24 cellular contexts compared by ENCODE assay signal in genomic region chr3:194257916-194258668, GRCh38.
DNase-seq lines count a peak whose midpoint lies in the region; ATAC-seq, FAIRE-seq and TF ChIP-seq lines count a peak whose summit lies in the region.
"Had no signal": no experiment of that assay in that cellular context is flagged by ENCODE, and none has a peak within 500 bp of the region (broad histone marks: within the 10 kb centered on the region; RNA-seq: fewer than 3 reads in every experiment).

No MANE protein-coding gene starts in this region.

- no peaks in the 10 kb centered on the region for H3K79me1 ChIP-seq in H1 (ENCODE audit: low read depth, low read length)

- H3K18ac ChIP-seq in H1 (ENCODE audit: extremely low read depth, low read length), result no peak overlapping the region

- no peaks in the 10 kb centered on the region for H3K23me2 ChIP-seq in H1 (ENCODE audit: low read depth, low read length)

- 83% methylated on average over 1 of the region's 1 CpG; no CpG with 5 or more reads in 1 of the 2 experiments for WGBS in H1 (ENCODE audit: extremely low coverage in 1 of 2, insufficient coverage in 1 of 2, insufficient read length in 1 of 2, insufficient replicate concordance in 2 of 2, low coverage in 1 of 2, low lambda C conversion rate in 2 of 2, missing lambda C conversion rate in 1 of 2), 2 experiments

- no peak overlapping the region for H3K56ac ChIP-seq in H1 (replicated peaks; ENCODE audit: insufficient read length, low read depth, low read length)

- H3K9me3 ChIP-seq in HCT116 (ENCODE audit: control insufficient read depth in 1 of 2, insufficient read depth in 1 of 2, low read depth in 1 of 2, low read length in 2 of 2) (peaks cover 0 to 8% of the 10 kb centered on the region in 2 experiments; a peak in 1 of 4 replicates), H1 (ENCODE audit: insufficient read depth in 2 of 2, low read depth in 1 of 2, low read length in 1 of 2) (peaks cover 3 to 7% of the 10 kb centered on the region in 2 experiments; a peak in 1 of 4 replicates), A673 (ENCODE audit: low read depth, low read length, poor library complexity, severe bottlenecking) (peaks cover 5% of the 10 kb centered on the region)
- H3K9me3 ChIP-seq: Caco-2, SJSA1 had no signal

- H3K9ac ChIP-seq in HCT116 (ENCODE audit: low read length) (no peak overlapping the region), H1 (replicated peaks in 1 of 4; ENCODE audit: extremely low read depth in 1 of 4, low read depth in 3 of 4, low read length in 3 of 4) (no peak overlapping the region)
- H3K9ac ChIP-seq: BLaER1 had no signal

- no peak overlapping the region for H3K27ac ChIP-seq in HCT116 (ENCODE audit: low read depth, low read length)
- no peak overlapping the region for H3K27ac ChIP-seq in H1 (ENCODE audit: low read depth, low read length)
- H3K27ac ChIP-seq in A673 (ENCODE audit: low read depth, low read length, poor library complexity, severe bottlenecking), result no peak overlapping the region
- H3K27ac ChIP-seq: BLaER1, SJSA1 had no signal

- no peak overlapping the region for H4K91ac ChIP-seq in H1 (replicated peaks; ENCODE audit: insufficient read length, low read length)

- intact Hi-C loops in HCT116 (cut with micrococcal nuclease) (no loop called here), A673 (cut with micrococcal nuclease; ENCODE audit: unreplicated experiment) (no loop called here)

- no peak overlapping the region for H2AFZ ChIP-seq in HCT116 (ENCODE audit: low read depth, low read length, poor library complexity, severe bottlenecking)
- no peak overlapping the region for H2AFZ ChIP-seq in H1 (ENCODE audit: low read length)

- H2BK120ac ChIP-seq in H1 (replicated peaks; ENCODE audit: low read depth, low read length), result no peak overlapping the region

- RAD21 ChIA-PET in HCT116 (lab: Charles Lee; ENCODE audit: low non-redundant PET in 1 of 2, low total read pairs in 2 of 2, uncharacterized antibody in 2 of 2, unreplicated experiment in 2 of 2), result no interaction called here

- H2BK12ac ChIP-seq in H1 (ENCODE audit: low read depth, low read length), result no peak overlapping the region

- TF ChIP-seq POLR2A in HCT116 (IDR thresholded peaks at IDR 0.05; ENCODE audit: borderline replicate concordance, extremely low read depth, insufficient read depth, insufficient read length) (no peak), H1 (IDR thresholded peaks at IDR 0.05; ENCODE audit: control extremely low read depth in 1 of 2, low read depth in 2 of 2, low read length in 2 of 2) (no peak)

- no peak overlapping the region for H2AK5ac ChIP-seq in H1 (ENCODE audit: low read depth, low read length)

- H3K27me3 ChIP-seq in HCT116 (ENCODE audit: insufficient read depth, low read length), result no peaks in the 10 kb centered on the region
- no peaks in the 10 kb centered on the region for H3K27me3 ChIP-seq in H1 (replicated peaks in 1 of 4; ENCODE audit: control insufficient read depth in 3 of 4, extremely low read depth in 1 of 4, insufficient read depth in 3 of 4, low read length in 3 of 4)
- H3K27me3 ChIP-seq in A673 (replicated peaks; ENCODE audit: insufficient read depth, low read depth, low read length, poor library complexity), result no peaks in the 10 kb centered on the region
- H3K27me3 ChIP-seq: BLaER1, SJSA1 had no signal

- ATAC-seq in activated CD8-positive, alpha-beta memory T cell treated with anti-CD3 and anti-CD28 coated beads, Interleukin-2, amount 10 ng/mL, durations not matched to agents 7 days and 5 days, result no peak
- no peak for ATAC-seq in HCT116
- ATAC-seq: GM12878 had no signal

- POLR2A ChIA-PET in HCT116 (lab: Charles Lee), result no interaction called here
- POLR2A ChIA-PET in H1 (lab: Charles Lee; ENCODE audit: partially characterized antibody), result no interaction called here
- POLR2A ChIA-PET in A673 (lab: Charles Lee; ENCODE audit: low non-redundant PET), result no interaction called here

- TF ChIP-seq CTCF in HCT116 (IDR thresholded peaks at IDR 0.05 in 2 of 3, conservative IDR thresholded peaks at IDR 0.05 in 1 of 3; ENCODE audit: borderline replicate concordance in 1 of 3, insufficient read depth in 1 of 3, low read depth in 2 of 3, low read length in 2 of 3) (no peak), H1 (IDR thresholded peaks at IDR 0.05; ENCODE audit: control extremely low read depth in 1 of 3, insufficient read depth in 1 of 3, low read depth in 1 of 3, low read length in 3 of 3) (no peak), A673 (conservative IDR thresholded peaks at IDR 0.05; ENCODE audit: low read depth, low read length) (no peak)

- no peak for TF ChIP-seq EP300 in H1 (IDR thresholded peaks at IDR 0.05; ENCODE audit: borderline replicate concordance in 1 of 2, low read depth in 2 of 2, low read length in 2 of 2)

- H2BK20ac ChIP-seq in H1 (ENCODE audit: low read length), result no peak overlapping the region

- peaks cover 2% of the 10 kb centered on the region for H3K9me3 Mint-ChIP-seq in activated CD8-positive, alpha-beta memory T cell treated with anti-CD3 and anti-CD28 coated beads, Interleukin-2, amount 10 ng/mL, durations not matched to agents 7 days and 5 days (ENCODE audit: low read depth)

- H4K8ac ChIP-seq in H1 (ENCODE audit: extremely low read depth, insufficient read depth, low read length), result no peak overlapping the region

- H3K4ac ChIP-seq in H1 (replicated peaks; ENCODE audit: insufficient read length, low read depth, low read length), result no peak overlapping the region

- H2BK15ac ChIP-seq in H1 (ENCODE audit: low read length), result no peak overlapping the region

- H3K36me3 ChIP-seq in HCT116 (ENCODE audit: control insufficient read depth in 1 of 2, insufficient read depth in 2 of 2, low read length in 2 of 2), result no peaks in the 10 kb centered on the region
- H3K36me3 ChIP-seq in H1 (ENCODE audit: control insufficient read depth in 2 of 4, insufficient read depth in 4 of 4, low read length in 3 of 4), result no peaks in the 10 kb centered on the region
- no peaks in the 10 kb centered on the region for H3K36me3 ChIP-seq in A673 (ENCODE audit: insufficient read depth, low read length, poor library complexity, severe bottlenecking)
- H3K36me3 ChIP-seq: BLaER1, SJSA1 had no signal

- peaks cover 10% of the 10 kb centered on the region for H3K27me3 Mint-ChIP-seq in activated CD8-positive, alpha-beta memory T cell treated with anti-CD3 and anti-CD28 coated beads, Interleukin-2, amount 10 ng/mL, durations not matched to agents 7 days and 5 days
- H3K27me3 Mint-ChIP-seq: CD4-positive, alpha-beta memory T cell had no signal

- H3K4me1 Mint-ChIP-seq in activated CD8-positive, alpha-beta memory T cell treated with anti-CD3 and anti-CD28 coated beads, Interleukin-2, amount 10 ng/mL, durations not matched to agents 7 days and 5 days, result peaks cover 19% of the 10 kb centered on the region

- no peak for FAIRE-seq in H1 (lab: Jason Lieb, UNC)
- FAIRE-seq: GM12878, HTR-8/SVneo had no signal

- no peaks in the 10 kb centered on the region for H4K20me1 ChIP-seq in HCT116 (ENCODE audit: insufficient read depth)
- H4K20me1 ChIP-seq in H1 (replicated peaks in 1 of 2; ENCODE audit: control insufficient read depth in 1 of 2, insufficient read depth in 2 of 2, low read length in 2 of 2), result no peaks in the 10 kb centered on the region
- H4K20me1 ChIP-seq: BLaER1 had no signal

- BruUV-seq in HCT116 (replicated peaks; lab: Mats Ljungman, UMichigan) (no TSS peak), A673 (replicated peaks; lab: Mats Ljungman, UMichigan) (no TSS peak)

- H3K79me2 ChIP-seq in HCT116 (ENCODE audit: insufficient read depth, low read length), result no peaks in the 10 kb centered on the region
- no peaks in the 10 kb centered on the region for H3K79me2 ChIP-seq in H1 (ENCODE audit: control insufficient read depth in 1 of 2, insufficient read depth in 2 of 2, low read length in 2 of 2)

- no peak overlapping the region for H3K14ac ChIP-seq in H1 (ENCODE audit: insufficient read length)

- CTCF ChIA-PET in activated CD8-positive, alpha-beta memory T cell treated with anti-CD3 and anti-CD28 coated beads, Interleukin-2, amount 10 ng/mL, durations not matched to agents 7 days and 5 days (lab: Charles Lee), result interaction anchor here (0.9 to 1.3 kb wide), 4 partner anchors 9 to 65 kb away, joined by 3 read pairs; no protein-coding TSS in a partner anchor
- CTCF ChIA-PET in HCT116 (lab: Charles Lee) (no interaction called here), H1 (lab: Charles Lee; ENCODE audit: partially characterized antibody) (interaction anchor here (0.6 to 3.2 kb wide), 10 partner anchors 8 to 149 kb away, joined by 3 to 13 read pairs (median 4); no protein-coding TSS in a partner anchor), A673 (lab: Charles Lee) (no interaction called here)

- H3K23ac ChIP-seq in H1 (ENCODE audit: insufficient read length), result no peak overlapping the region

- H3K27ac Mint-ChIP-seq in activated CD8-positive, alpha-beta memory T cell treated with anti-CD3 and anti-CD28 coated beads, Interleukin-2, amount 10 ng/mL, durations not matched to agents 7 days and 5 days, result no peak overlapping the region
- H3K27ac Mint-ChIP-seq: CD4-positive, alpha-beta memory T cell had no signal

- peaks cover 1% of the 10 kb centered on the region for H3K36me3 Mint-ChIP-seq in activated CD8-positive, alpha-beta memory T cell treated with anti-CD3 and anti-CD28 coated beads, Interleukin-2, amount 10 ng/mL, durations not matched to agents 7 days and 5 days
- H3K36me3 Mint-ChIP-seq: CD4-positive, alpha-beta memory T cell had no signal

- H3K4me3 Mint-ChIP-seq in activated CD8-positive, alpha-beta memory T cell treated with anti-CD3 and anti-CD28 coated beads, Interleukin-2, amount 10 ng/mL, durations not matched to agents 7 days and 5 days, result no peak overlapping the region
- H3K4me3 Mint-ChIP-seq: CD4-positive, alpha-beta memory T cell had no signal

- no peak overlapping the region for H4K5ac ChIP-seq in H1 (ENCODE audit: insufficient read length, low read depth, low read length)

- no peak overlapping the region for H2BK5ac ChIP-seq in H1 (ENCODE audit: low read depth, low read length)

- DNase-seq in activated CD8-positive, alpha-beta memory T cell treated with anti-CD3 and anti-CD28 coated beads for 24 hours, result peak; percentile 32
- DNase-seq in activated CD8-positive, alpha-beta memory T cell treated with anti-CD3 and anti-CD28 coated beads, Interleukin-2, amount 10 ng/mL, durations not matched to agents 7 days and 5 days, result no peak
- DNase-seq in HCT116 (ENCODE audit: low read depth, low spot score) (no peak), H1 (ENCODE audit: low read depth in 1 of 2, low spot score in 2 of 2) (no peak), NCI-H82 treated with DMSO at 0.1 percent for 48 hours (lab: John Stamatoyannopoulos, UW; ENCODE audit: unreplicated experiment) (no peak), COLO668 (lab: John Stamatoyannopoulos, UW; ENCODE audit: unreplicated experiment) (no peak), A673 (ENCODE audit: low spot score) (no peak)
- peak; percentile 14 for DNase-seq in stimulated activated CD8-positive, alpha-beta memory T cell treated with anti-CD3 and anti-CD28 coated beads, Interleukin-4, amount 100 ng/mL, for 48 hours
- DNase-seq: Caco-2; CD4-positive, alpha-beta memory T cell; EL; GDM1; GOT3; MV-4-11; NCI-H1105; NCI-H1436 treated with DMSO at 0.1 percent for 48 hours; NCI-H187 treated with DMSO at 0.1 percent for 48 hours; NCI-H2107; Right ventricle myocardium superior; RPMI8226 had no signal

- TF ChIP-seq RAD21 in HCT116 (IDR thresholded peaks at IDR 0.05; ENCODE audit: low read depth) (no peak), H1 (IDR thresholded peaks at IDR 0.05 in 1 of 2, conservative IDR thresholded peaks at IDR 0.05 in 1 of 2; ENCODE audit: low read depth in 2 of 2, low read length in 2 of 2) (no peak)

- no peaks in the 10 kb centered on the region for H3K9me2 ChIP-seq in HCT116 (ENCODE audit: insufficient read depth)

- H3K4me2 ChIP-seq in HCT116 (ENCODE audit: low read length) (no peak overlapping the region), H1 (ENCODE audit: insufficient read depth in 1 of 2, low read depth in 2 of 2, low read length in 2 of 2) (no peak overlapping the region)
- H3K4me2 ChIP-seq: BLaER1 had no signal

- peaks cover 4 to 13% of the 10 kb centered on the region in 2 experiments for H3K4me1 ChIP-seq in HCT116 (ENCODE audit: control insufficient read depth in 1 of 2, insufficient read depth in 2 of 2, low read length in 2 of 2)
- H3K4me1 ChIP-seq in H1 (replicated peaks in 1 of 4; ENCODE audit: control insufficient read depth in 3 of 4, insufficient read depth in 4 of 4, low read length in 3 of 4), result peaks cover 0 to 2% (median 0%) of the 10 kb centered on the region in 4 experiments; a peak in 1 of 7 replicates
- peaks cover 4% of the 10 kb centered on the region for H3K4me1 ChIP-seq in A673 (ENCODE audit: insufficient read depth, low read length, poor library complexity, severe bottlenecking)
- H3K4me1 ChIP-seq: Caco-2, SJSA1 had no signal

- H3K4me3 ChIP-seq in HCT116 (replicated peaks in 1 of 2; ENCODE audit: low read depth in 1 of 2, low read length in 2 of 2) (no peak overlapping the region), H1 (ENCODE audit: extremely low read depth in 1 of 4, insufficient read depth in 2 of 4, low read depth in 3 of 4, low read length in 4 of 4) (no peak overlapping the region), A673 (ENCODE audit: low read depth, low read length, poor library complexity, severe bottlenecking) (no peak overlapping the region)
- H3K4me3 ChIP-seq: BLaER1, GM12878, SJSA1 had no signal

Comparison
In these comparisons a context has a peak if more than half of its experiments do, and no peak if none do; other contexts are left out.
1. DNase-seq: peak in activated CD8-positive, alpha-beta memory T cell treated with anti-CD3 and anti-CD28 coated beads for 24 hours (single experiment) and stimulated activated CD8-positive, alpha-beta memory T cell treated with anti-CD3 and anti-CD28 coated beads, Interleukin-4, amount 100 ng/mL, for 48 hours (single experiment); none in activated CD8-positive, alpha-beta memory T cell treated with anti-CD3 and anti-CD28 coated beads, Interleukin-2, amount 10 ng/mL, durations not matched to agents 7 days and 5 days (single experiment), HCT116 (single experiment), H1 (0 of 2), NCI-H82 treated with DMSO at 0.1 percent for 48 hours (single experiment), COLO668 (single experiment) and A673 (single experiment).
2. CTCF ChIA-PET loops: an anchor here in activated CD8-positive, alpha-beta memory T cell treated with anti-CD3 and anti-CD28 coated beads, Interleukin-2, amount 10 ng/mL, durations not matched to agents 7 days and 5 days (0.9 to 1.3 kb wide) and H1 (0.6 to 3.2 kb wide); none called in HCT116 and A673.